Comparison of ENCODE assay signal across 8 cellular contexts in genomic region chr9:98057095-98057799, GRCh38. TPM values are rescaled to one million over a fixed set of nuclear protein-coding genes. Genes with fewer than 3 reads are reported as not detected.
DNase-seq lines count a peak whose midpoint lies in the region; ATAC-seq and TF ChIP-seq lines count a peak whose summit lies in the region.

No MANE protein-coding gene starts in this region.

- CTCF ChIA-PET in CD4-positive, alpha-beta T cell (lab: Charles Lee), result interaction anchor here (0.6 to 2.7 kb wide), 7 partner anchors 12 to 206 kb away, joined by 3 to 11 read pairs (median 3); partner anchors contain the start of gene ANP32B

- H3K9me3 Mint-ChIP-seq in CD4-positive, alpha-beta T cell, result no peaks in the 10 kb centered on the region

- POLR2A ChIA-PET in CD4-positive, alpha-beta T cell (lab: Charles Lee), result interaction anchor here (0.5 to 4.2 kb wide), 21 partner anchors 9 to 361 kb away, joined by 3 to 56 read pairs (median 6); partner anchors contain the start of genes ANP32B, CORO2A, TBC1D2 and TRMO

- no peak for TF ChIP-seq POLR2A in gastroesophageal sphincter (IDR thresholded peaks at IDR 0.05)

- peak; percentile 24 for ATAC-seq in CD4-positive, alpha-beta T cell (ENCODE audit: poor library complexity)
- peak; percentile 1 for ATAC-seq in HG03039 (IDR thresholded peaks at IDR 0.05; ENCODE audit: unreplicated experiment)
- no peak for ATAC-seq in gastroesophageal sphincter
- peak in 2 of 4 donors; percentile 26 to 29 for ATAC-seq in psoas muscle

- no peak for TF ChIP-seq EP300 in gastroesophageal sphincter (IDR thresholded peaks at IDR 0.05)

- no peaks in the 10 kb centered on the region for H3K27me3 ChIP-seq in CD4-positive, alpha-beta T cell (ENCODE audit: control insufficient read depth, insufficient read depth, low read length)
- no peaks in the 10 kb centered on the region for H3K27me3 ChIP-seq in gastroesophageal sphincter
- no peaks in the 10 kb centered on the region for H3K27me3 ChIP-seq in psoas muscle (ENCODE audit: insufficient read depth in 3 of 3, low read length in 2 of 3)

- H3K27ac ChIP-seq in CD4-positive, alpha-beta T cell (ENCODE audit: low read depth, low read length), result peak overlapping the region; percentile 64
- H3K27ac ChIP-seq in gastroesophageal sphincter, result peak overlapping the region; percentile 88 to 97 (median 95)
- H3K27ac ChIP-seq in psoas muscle, result peak overlapping the region; percentile 92

- peak overlapping the region; percentile 98 for H3K4me3 Mint-ChIP-seq in CD4-positive, alpha-beta T cell

- DNase-seq in CD4-positive, alpha-beta T cell, result peak in 3 of 10 experiments; percentile 20 to 26 (median 25)
- peak; percentile 25 to 37 for DNase-seq in activated CD4-positive, alpha-beta T cell treated with anti-CD3 and anti-CD28 coated beads, Interleukin-2, amount 50 U/mL, for 4 hours
- no peak for DNase-seq in psoas muscle
- DNase-seq in cerebellar nuclear complex (lab: John Stamatoyannopoulos, UW), result no peak
- DNase-seq in NCI-H2029 (lab: John Stamatoyannopoulos, UW), result no peak
- DNase-seq in NCI-H2107 (lab: John Stamatoyannopoulos, UW), result no peak

- H3K27me3 Mint-ChIP-seq in CD4-positive, alpha-beta T cell, result no peaks in the 10 kb centered on the region

- H3K4me1 ChIP-seq in gastroesophageal sphincter, result peaks cover 0 to 33% (median 7%) of the 10 kb centered on the region in 3 donors
- peaks cover 12% of the 10 kb centered on the region for H3K4me1 ChIP-seq in psoas muscle

- H3K36me3 ChIP-seq in gastroesophageal sphincter (peaks cover 0 to 16% of the 10 kb centered on the region in 2 donors), psoas muscle (ENCODE audit: insufficient read depth in 1 of 2, low read depth in 1 of 2) (peaks cover 5 to 21% of the 10 kb centered on the region in 2 donors)

- H3K36me3 Mint-ChIP-seq in CD4-positive, alpha-beta T cell (ENCODE audit: low read depth), result peaks cover 17% of the 10 kb centered on the region

- no peaks in the 10 kb centered on the region for H3K9me3 ChIP-seq in CD4-positive, alpha-beta T cell (ENCODE audit: control insufficient read depth, low read length)
- H3K9me3 ChIP-seq in gastroesophageal sphincter (no peaks in the 10 kb centered on the region), psoas muscle (no peaks in the 10 kb centered on the region)

- H3K27ac Mint-ChIP-seq in CD4-positive, alpha-beta T cell, result peak overlapping the region; percentile 93

- intact Hi-C loops in CD4-positive, alpha-beta T cell (cut with DNase I, micrococcal nuclease), result loop anchor here (2.0 to 5.0 kb wide), 7 partner anchors 44 to 200 kb away; partner anchors contain the start of genes TBC1D2 (in 2 of the 2), CORO2A (in 1 of the 2) and TRMO (in 1 of the 2)
- intact Hi-C loops in psoas muscle (cut with DNase I), result loop anchor here in 1 of 2 donors (5.0 kb wide), 3 partner anchors 75 to 200 kb away; partner anchors contain the start of genes ANP32B, TBC1D2 and TRMO

- no peak for TF ChIP-seq CTCF in CD4-positive, alpha-beta T cell (IDR thresholded peaks at IDR 0.05)
- TF ChIP-seq CTCF in gastroesophageal sphincter (IDR thresholded peaks at IDR 0.05) (no peak), psoas muscle (IDR thresholded peaks at IDR 0.05) (no peak)

- WGBS in gastroesophageal sphincter (ENCODE audit: low coverage in 1 of 2), 2 donors, result 6 to 9% methylated on average over 11 to 17 of the region's 17 CpGs
- 5 to 11% (median 7%) methylated on average over 17 of the region's 17 CpGs for WGBS in psoas muscle, 3 donors

- H3K4me3 ChIP-seq in gastroesophageal sphincter, result peak overlapping the region; percentile 67 to 77
- peak overlapping the region; percentile 76 for H3K4me3 ChIP-seq in psoas muscle

- peaks cover 28% of the 10 kb centered on the region for H3K4me1 Mint-ChIP-seq in CD4-positive, alpha-beta T cell (ENCODE audit: low read depth)

RNA-seq across cellular contexts. Expression of gene NANS, which starts 0.7 kb away (rescaled TPM):
- 10 to 100 TPM; 70.5 to 74.0 TPM for total RNA-seq in CD4-positive, alpha-beta T cell
- total RNA-seq in gastroesophageal sphincter (10 to 100 TPM; 21.5 to 58.3 (median 40.0) TPM), psoas muscle (10 to 100 TPM; 21.1 to 53.8 (median 26.5) TPM)
- polyA plus RNA-seq in psoas muscle, result 100 to 1,000 TPM in 1 of 3 donors, 10 to 100 TPM in 2; 33.2 to 168 (median 48.9) TPM

Comparison
In these comparisons a context has a peak if more than half of its experiments do, and no peak if none do; other contexts are left out.
1. DNase-seq: peak in activated CD4-positive, alpha-beta T cell treated with anti-CD3 and anti-CD28 coated beads, Interleukin-2, amount 50 U/mL, for 4 hours (2 of 2); none in psoas muscle (0 of 2), cerebellar nuclear complex (0 of 2), NCI-H2029 (single experiment) and NCI-H2107 (single experiment).
2. Peak in every context shown above with its lines, with median percentiles within 50 percentile points of each other: H3K27ac ChIP-seq.